Comparison of ENCODE assay signal across 8 cellular contexts in genomic region chr22:46013460-46014416, GRCh38. TPM values are rescaled to one million over a fixed set of nuclear protein-coding genes. Genes with fewer than 3 reads are reported as not detected.
DNase-seq lines count a peak whose midpoint lies in the region; ATAC-seq and TF ChIP-seq lines count a peak whose summit lies in the region.

No MANE protein-coding gene starts in this region.

- H3K27ac ChIP-seq in ACC112 (ENCODE audit: low read depth, low read length), result peak overlapping the region; percentile 96

- no peaks in the 10 kb centered on the region for H3K27me3 ChIP-seq in ACC112 (ENCODE audit: insufficient read depth, low read length)

- peak overlapping the region; percentile 74 for H3K4me3 Mint-ChIP-seq in chondrocyte (ENCODE audit: unreplicated experiment)

- no peaks in the 10 kb centered on the region for H3K79me2 ChIP-seq in ACC112 (ENCODE audit: control insufficient read depth, insufficient read depth, low read length, unreplicated experiment)

- TF ChIP-seq CTCF in chondrocyte (IDR thresholded peaks at IDR 0.05), result peak; percentile 84

- H3K36me3 Mint-ChIP-seq in chondrocyte (ENCODE audit: low read depth), result peaks cover 2% of the 10 kb centered on the region

- TF ChIP-seq POLR2A in GM18526 (IDR thresholded peaks at IDR 0.05; ENCODE audit: extremely low read depth, insufficient read length), result peak; percentile 40

- ATAC-seq in HG03097 (IDR thresholded peaks at IDR 0.05; ENCODE audit: low FRiP score, unreplicated experiment), result peak; percentile 72

- peak; percentile 84 for DNase-seq in NCI-H226
- peak; percentile 91 to 92 for DNase-seq in activated CD4-positive, alpha-beta T cell treated with anti-CD3 and anti-CD28 coated beads for 24 hours (ENCODE audit: low read depth in 2 of 2)
- DNase-seq in chondrocyte (ENCODE audit: low spot score), result peak; percentile 98
- DNase-seq in kidney tubule cell (ENCODE audit: low spot score), result peak; percentile 99
- peak; percentile 83 to 92 for DNase-seq in stimulated activated CD4-positive, alpha-beta T cell treated with anti-CD3 and anti-CD28 coated beads, Interleukin-15, amount 100 ng/mL, for 48 hours (ENCODE audit: low read depth in 2 of 2)

- H3K9me3 Mint-ChIP-seq in chondrocyte (ENCODE audit: low read depth), result peaks cover 13% of the 10 kb centered on the region

- no peaks in the 10 kb centered on the region for H3K36me3 ChIP-seq in ACC112 (ENCODE audit: insufficient read depth, low read length)

- H3K4me3 ChIP-seq in ACC112 (ENCODE audit: low read depth, low read length), result peak overlapping the region; percentile 81

- H3K27me3 Mint-ChIP-seq in chondrocyte (ENCODE audit: low read depth), result no peaks in the 10 kb centered on the region

- peaks cover 63% of the 10 kb centered on the region for H3K4me1 Mint-ChIP-seq in chondrocyte (ENCODE audit: low read depth)

- peaks cover 23% of the 10 kb centered on the region for H3K4me1 ChIP-seq in ACC112 (ENCODE audit: control insufficient read depth, insufficient read depth, low read length, unreplicated experiment)

- H2AFZ ChIP-seq in ACC112 (ENCODE audit: low read length, unreplicated experiment), result peak overlapping the region; percentile 60

- peak overlapping the region; percentile 97 for H3K27ac Mint-ChIP-seq in chondrocyte (ENCODE audit: unreplicated experiment)

RNA-seq across cellular contexts. Expression of gene WNT7B, which starts 36.8 kb away (rescaled TPM):
- 0.15 to 1.1 TPM (median 0.18 TPM) in 3 replicates for total RNA-seq in chondrocyte

Comparison
In these comparisons a context has a peak if more than half of its experiments do, and no peak if none do; other contexts are left out.
1. Peak in every context shown above with its lines: DNase-seq, ATAC-seq, H3K4me3 ChIP-seq and H3K27ac ChIP-seq.